Comparison of ENCODE assay signal across 8 cellular contexts in the genomic region with DNA sequence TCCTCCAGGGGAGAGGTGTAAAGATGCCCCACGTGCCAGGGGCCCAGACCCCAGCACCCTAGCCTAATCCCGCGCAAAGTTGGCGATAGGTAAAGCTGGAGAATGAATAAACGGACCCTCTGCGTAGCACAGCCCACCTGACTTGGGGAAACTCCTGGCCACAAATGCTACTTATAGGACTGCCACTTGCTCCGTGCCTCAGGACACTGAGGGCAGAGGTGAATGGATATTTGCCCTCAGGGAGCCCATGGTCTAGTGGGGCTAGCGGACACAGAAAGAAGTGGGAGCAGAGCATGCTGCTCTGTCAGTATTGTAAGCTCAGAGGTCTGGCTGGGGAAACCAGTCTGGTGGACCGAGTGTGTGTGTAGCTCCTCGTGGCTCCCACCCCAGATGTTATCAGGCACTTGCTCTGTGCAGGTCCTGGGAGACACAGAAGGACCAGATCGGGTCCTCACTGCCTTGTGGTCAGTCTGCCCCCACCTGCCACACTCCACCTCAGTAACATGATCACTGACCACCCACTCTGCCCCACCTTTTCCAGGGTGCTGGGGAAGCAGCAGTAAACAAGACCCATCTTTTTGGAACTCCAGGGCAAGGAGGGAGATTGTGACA. TPM values are rescaled to one million over a fixed set of nuclear protein-coding genes. Genes with fewer than 3 reads are reported as not detected.
DNase-seq lines count a peak whose midpoint lies in the region; ATAC-seq and TF ChIP-seq lines count a peak whose summit lies in the region.

No MANE protein-coding gene starts in this region.

- H3K9ac ChIP-seq in HUES48 (ENCODE audit: low read depth, low read length) (peak overlapping the region; percentile 97), mesenchymal stem cell (ENCODE audit: low read length) (peak overlapping the region; percentile 93)

- 26% methylated on average over 11 of the region's 11 CpGs for WGBS in mesenchymal stem cell

- H2AK5ac ChIP-seq in mesenchymal stem cell (ENCODE audit: low read length, severe bottlenecking), result peak overlapping the region; percentile 65

- peak overlapping the region in 1 of 2 experiments; percentile 53 for H3K14ac ChIP-seq in mesenchymal stem cell (ENCODE audit: low read length in 2 of 2)

- TF ChIP-seq CTCF in brain microvascular endothelial cell (IDR thresholded peaks at IDR 0.05; ENCODE audit: low read depth, low read length, missing control alignments), result no peak

- in situ Hi-C loops in brain microvascular endothelial cell (cut with HindIII; ENCODE audit: low pct_ligation_motif_present, low sequenced_read_pairs), result loop anchor here (25.0 kb wide), 1 partner anchor 115 kb away; the partner anchor contains the start of genes MXD3, PRELID1 and RAB24

- H3K27me3 ChIP-seq in HUES48 (ENCODE audit: control insufficient read depth, insufficient read depth, low read length), result no peaks in the 10 kb centered on the region
- no peaks in the 10 kb centered on the region for H3K27me3 ChIP-seq in brain microvascular endothelial cell (replicated peaks)
- no peaks in the 10 kb centered on the region for H3K27me3 ChIP-seq in mesenchymal stem cell (ENCODE audit: control insufficient read depth in 1 of 2, insufficient read depth in 1 of 2, low read length in 2 of 2)

- peak overlapping the region; percentile 43 to 77 for H3K4ac ChIP-seq in mesenchymal stem cell (ENCODE audit: low read depth in 1 of 2, low read length in 2 of 2)

- no peak overlapping the region for H4K91ac ChIP-seq in mesenchymal stem cell (ENCODE audit: low read length)

- H3K36me3 ChIP-seq in HUES48 (ENCODE audit: control insufficient read depth, insufficient read depth, low read length) (peaks cover 25% of the 10 kb centered on the region), brain microvascular endothelial cell (replicated peaks) (peaks cover 5% of the 10 kb centered on the region), mesenchymal stem cell (ENCODE audit: control insufficient read depth in 1 of 2, insufficient read depth in 2 of 2, low read depth in 1 of 2, low read length in 2 of 2) (peaks cover 13 to 27% of the 10 kb centered on the region in 2 experiments)

- DNase-seq in CD1c-positive myeloid dendritic cell (ENCODE audit: extremely low spot score), result peak; percentile 16
- no peak for DNase-seq in brain microvascular endothelial cell
- peak; percentile 33 for DNase-seq in mesenchymal stem cell
- no peak for DNase-seq in DMS 273 treated with DMSO at 0.1 percent for 48 hours (lab: John Stamatoyannopoulos, UW)
- DNase-seq in GM19240 (ENCODE audit: insufficient read length, low spot score), result no peak
- DNase-seq in UCSD-AML1 (lab: John Stamatoyannopoulos, UW; ENCODE audit: unreplicated experiment), result no peak

- ATAC-seq in HG02623 (IDR thresholded peaks at IDR 0.05; ENCODE audit: unreplicated experiment), result no peak

- H3K9me3 ChIP-seq in HUES48 (ENCODE audit: control insufficient read depth, insufficient read depth, low read length) (no peaks in the 10 kb centered on the region), mesenchymal stem cell (ENCODE audit: control insufficient read depth, low read length) (no peaks in the 10 kb centered on the region)

- peak overlapping the region; percentile 98 for H2BK15ac ChIP-seq in mesenchymal stem cell (ENCODE audit: low read depth, poor library complexity, severe bottlenecking)

- peak overlapping the region; percentile 67 for H2AFZ ChIP-seq in mesenchymal stem cell (ENCODE audit: low read depth, low read length)

- peaks cover 13% of the 10 kb centered on the region for H3K4me1 ChIP-seq in HUES48 (ENCODE audit: control insufficient read depth, insufficient read depth, low read length)
- peaks cover 23% of the 10 kb centered on the region for H3K4me1 ChIP-seq in mesenchymal stem cell (ENCODE audit: control insufficient read depth, insufficient read depth, low read depth, low read length)

- no peak overlapping the region for H4K8ac ChIP-seq in mesenchymal stem cell (ENCODE audit: low read length)

- peak overlapping the region; percentile 57 for H2BK120ac ChIP-seq in mesenchymal stem cell (ENCODE audit: low read depth, low read length)

- peaks cover 39% of the 10 kb centered on the region for H3K79me1 ChIP-seq in mesenchymal stem cell (replicated peaks; ENCODE audit: low read length, poor library complexity, severe bottlenecking)

- peak overlapping the region; percentile 88 for H3K4me2 ChIP-seq in mesenchymal stem cell (ENCODE audit: low read length, poor library complexity, severe bottlenecking)

- peak overlapping the region in 1 of 2 experiments; percentile 56 for H2BK12ac ChIP-seq in mesenchymal stem cell (ENCODE audit: low read length in 2 of 2)

- peak overlapping the region; percentile 86 for H3K27ac ChIP-seq in HUES48 (ENCODE audit: low read depth, low read length)
- H3K27ac ChIP-seq in brain microvascular endothelial cell, result peak overlapping the region; percentile 77
- H3K27ac ChIP-seq in mesenchymal stem cell (ENCODE audit: low read length, poor library complexity, severe bottlenecking), result no peak overlapping the region

- H3K4me3 ChIP-seq in HUES48 (ENCODE audit: low read depth, low read length) (peak overlapping the region; percentile 87), brain microvascular endothelial cell (ENCODE audit: low read depth, low read length) (peak overlapping the region; percentile 69), mesenchymal stem cell (ENCODE audit: insufficient read depth in 1 of 2, low read depth in 1 of 2, low read length in 2 of 2) (peak overlapping the region; percentile 79 to 90)

- H2BK5ac ChIP-seq in mesenchymal stem cell (ENCODE audit: low read depth, low read length, poor library complexity, severe bottlenecking), result no peak overlapping the region

- H3K18ac ChIP-seq in mesenchymal stem cell (ENCODE audit: low read depth in 1 of 2, low read length in 2 of 2), result peak overlapping the region; percentile 86 to 97

- H3K23ac ChIP-seq in mesenchymal stem cell (ENCODE audit: low read length in 2 of 2), result peak overlapping the region in 1 of 2 experiments; percentile 27

RNA-seq across cellular contexts. Expression of gene GRK6, which starts 0.8 kb away (rescaled TPM):
- 12.5 TPM for polyA plus RNA-seq in mesenchymal stem cell (2013, experiment 1 of 2)
- 13.0 TPM for polyA plus RNA-seq in mesenchymal stem cell (2013, experiment 2 of 2)

RNA-seq across cellular contexts. Expression of gene F12, which starts 18.0 kb away (rescaled TPM):
- 1.2 TPM for polyA plus RNA-seq in mesenchymal stem cell (2013, experiment 1 of 2)
- 1.3 TPM for polyA plus RNA-seq in mesenchymal stem cell (2013, experiment 2 of 2)

RNA-seq across cellular contexts. Expression of gene PRR7, which starts 19.3 kb away (rescaled TPM):
- 8.6 TPM for polyA plus RNA-seq in mesenchymal stem cell (2013, experiment 1 of 2)
- 7.8 TPM for polyA plus RNA-seq in mesenchymal stem cell (2013, experiment 2 of 2)

RNA-seq across cellular contexts. Expression of gene PFN3, which starts 26.9 kb away (rescaled TPM):
- not detected for polyA plus RNA-seq in mesenchymal stem cell (2013, experiment 1 of 2)
- not detected for polyA plus RNA-seq in mesenchymal stem cell (2013, experiment 2 of 2)

RNA-seq across cellular contexts. Expression of gene SLC34A1, which starts 43.1 kb away (rescaled TPM):
- polyA plus RNA-seq in mesenchymal stem cell (2013, experiment 1 of 2), result not detected
- polyA plus RNA-seq in mesenchymal stem cell (2013, experiment 2 of 2), result not detected

Comparison
In these comparisons a context has a peak if more than half of its experiments do, and no peak if none do; other contexts are left out.
1. DNase-seq: peak in CD1c-positive myeloid dendritic cell (single experiment) and mesenchymal stem cell (single experiment); none in brain microvascular endothelial cell (single experiment), DMS 273 treated with DMSO at 0.1 percent for 48 hours (single experiment), GM19240 (single experiment) and UCSD-AML1 (single experiment).
2. Peak in every context shown above with its lines, with median percentiles within 50 percentile points of each other: H3K4me3 ChIP-seq.